Comparison of ENCODE assay signal across 7 cellular contexts in genomic region chr2:218034497-218035213, GRCh38. TPM values are rescaled to one million over a fixed set of nuclear protein-coding genes. Genes with fewer than 3 reads are reported as not detected.
A peak's percentile ranks its signal among the peaks of the same experiment; 100 is the strongest.
DNase-seq lines count a peak whose midpoint lies in the region; ATAC-seq, FAIRE-seq and TF ChIP-seq lines count a peak whose summit lies in the region.
"Not testable (repeated sequence)": the region's sequence is repeated elsewhere in the genome, so short reads cannot be mapped to it uniquely, and the experiment has no call there.

No MANE protein-coding gene starts in this region.

- not testable (repeated sequence) for H3K36me3 Mint-ChIP-seq in astrocyte (ENCODE audit: low read depth, unreplicated experiment)

- H2AFZ ChIP-seq in astrocyte (ENCODE audit: low read depth, low read length), result not testable (repeated sequence)
- peak overlapping the region; percentile 33 for H2AFZ ChIP-seq in hepatocyte

- H3K9me3 ChIP-seq in astrocyte (ENCODE audit: insufficient read depth, low read depth, low read length); hepatocyte (ENCODE audit: low read depth): not testable (repeated sequence)

- peak; percentile 26 for FAIRE-seq in astrocyte (lab: Jason Lieb, UNC)

- H3K4me2 ChIP-seq in astrocyte (ENCODE audit: low read length) (peak overlapping the region; percentile 56), hepatocyte (peak overlapping the region; percentile 83)

- H3K27me3 ChIP-seq in astrocyte (ENCODE audit: insufficient read depth, low read length) (peaks cover 32% of the 10 kb centered on the region), hepatocyte (peaks cover 41% of the 10 kb centered on the region)

- H3K4me3 ChIP-seq in astrocyte (ENCODE audit: insufficient read depth, low read depth, low read length); hepatocyte; retinal pigment epithelial cell (ENCODE audit: low read length): not testable (repeated sequence)

- H3K9ac ChIP-seq in astrocyte (ENCODE audit: low read length), result not testable (repeated sequence)

- H3K27me3 Mint-ChIP-seq in astrocyte (ENCODE audit: low read depth, unreplicated experiment), result peaks cover 41% of the 10 kb centered on the region

- DNase-seq in NCI-H1694 (lab: John Stamatoyannopoulos, UW) (peak; percentile 27), T-helper 9 cell (peak; percentile 56), astrocyte (ENCODE audit: low read depth) (peak; percentile 32), hepatocyte (ENCODE audit: low spot score) (peak; percentile 83)
- not testable (repeated sequence) for DNase-seq in retinal pigment epithelial cell (ENCODE audit: low read depth)

- WGBS in hepatocyte (ENCODE audit: low lambda C conversion rate, missing lambda C conversion rate), result 23% methylated on average over 22 of the region's 24 CpGs

- H3K4me3 Mint-ChIP-seq in astrocyte (ENCODE audit: unreplicated experiment), result peak overlapping the region; percentile 29

- TF ChIP-seq CTCF in astrocyte (IDR thresholded peaks at IDR 0.05; ENCODE audit: insufficient read depth, low read depth, low read length) (peak; percentile 42), hepatocyte (IDR thresholded peaks at IDR 0.05; ENCODE audit: poor library complexity) (peak; percentile 77), retinal pigment epithelial cell (conservative IDR thresholded peaks at IDR 0.05; ENCODE audit: low read depth, low read length) (peak; percentile 68)

- ATAC-seq in GM18502 (IDR thresholded peaks at IDR 0.05; ENCODE audit: poor library complexity, unreplicated experiment) (peak; percentile 84), HG02943 (IDR thresholded peaks at IDR 0.05; ENCODE audit: low read depth, unreplicated experiment) (peak; percentile 85)

- H3K4me1 Mint-ChIP-seq in astrocyte (ENCODE audit: low read depth, unreplicated experiment), result not testable (repeated sequence)

- H3K36me3 ChIP-seq in astrocyte (ENCODE audit: insufficient read depth, low read length); hepatocyte (replicated peaks; ENCODE audit: insufficient read depth, low read depth): not testable (repeated sequence)

- not testable (repeated sequence) for H4K20me1 ChIP-seq in astrocyte (ENCODE audit: insufficient read depth, low read length); hepatocyte (ENCODE audit: insufficient read depth, poor library complexity, severe bottlenecking)

- H3K27ac Mint-ChIP-seq in astrocyte (ENCODE audit: unreplicated experiment), result peak overlapping the region; percentile 35

- H3K79me2 ChIP-seq in astrocyte (ENCODE audit: insufficient read depth, low read length); hepatocyte: not testable (repeated sequence)

- H3K4me1 ChIP-seq in astrocyte (ENCODE audit: insufficient read depth, low read length), result not testable (repeated sequence)
- H3K4me1 ChIP-seq in hepatocyte (ENCODE audit: insufficient read depth), result peaks cover 10% of the 10 kb centered on the region

- not testable (repeated sequence) for H3K27ac ChIP-seq in astrocyte (ENCODE audit: low read depth, low read length); hepatocyte

- H3K9me2 ChIP-seq in hepatocyte (replicated peaks; ENCODE audit: insufficient read depth), result not testable (repeated sequence)

- H3K9me3 Mint-ChIP-seq in astrocyte (ENCODE audit: unreplicated experiment), result not testable (repeated sequence)

RNA-seq across cellular contexts. Expression of gene TNS1, which starts 31.9 kb away (rescaled TPM):
- total RNA-seq in astrocyte (219 and 264 TPM in 2 replicates), hepatocyte (22.9 and 27.6 TPM in 2 replicates)
- 16.2 TPM in 2 replicates for polyA plus RNA-seq in hepatocyte

RNA-seq across cellular contexts. Expression of gene RUFY4, which starts 34.4 kb away (rescaled TPM):
- not detected in 2 replicates for total RNA-seq in astrocyte
- total RNA-seq in hepatocyte, result 0.10 and 0.44 TPM in 2 replicates
- 1.5 TPM in 1 of 2 replicates, not detected in the other for polyA plus RNA-seq in hepatocyte
